8 cellular contexts compared by ENCODE assay signal in genomic region chr2:28620801-28621171, GRCh38.
DNase-seq lines count a peak whose midpoint lies in the region; ATAC-seq and TF ChIP-seq lines count a peak whose summit lies in the region.

No MANE protein-coding gene starts in this region.

- H3K36me3 Mint-ChIP-seq in activated T-cell treated with anti-CD3 and anti-CD28 coated beads, Interleukin-2, amount 50 U/mL, for 72 hours (ENCODE audit: insufficient read depth in 2 of 2): no peaks in the 10 kb centered on the region
- H3K36me3 Mint-ChIP-seq in naive B cell: no peaks in the 10 kb centered on the region

- H3K4me3 Mint-ChIP-seq in activated T-cell treated with anti-CD3 and anti-CD28 coated beads, Interleukin-2, amount 50 U/mL, for 72 hours: peak overlapping the region; percentile 33 to 89
- peak overlapping the region in 6 of 8 donors; percentile 39 to 85 (median 69) for H3K4me3 Mint-ChIP-seq in naive B cell

- H3K9me3 Mint-ChIP-seq in activated T-cell treated with anti-CD3 and anti-CD28 coated beads, Interleukin-2, amount 50 U/mL, for 72 hours: no peaks in the 10 kb centered on the region
- H3K9me3 Mint-ChIP-seq in naive B cell: no peaks in the 10 kb centered on the region

- H3K27me3 ChIP-seq in breast epithelium (no peaks in the 10 kb centered on the region), tibial nerve (no peaks in the 10 kb centered on the region)

- H3K9me3 ChIP-seq in breast epithelium (no peaks in the 10 kb centered on the region), tibial nerve (no peaks in the 10 kb centered on the region)

- no peak overlapping the region for H3K27ac Mint-ChIP-seq in activated T-cell treated with anti-CD3 and anti-CD28 coated beads, Interleukin-2, amount 50 U/mL, for 72 hours
- peak overlapping the region; percentile 88 to 98 (median 96) for H3K27ac Mint-ChIP-seq in naive B cell

- no peak for ATAC-seq in activated T-cell treated with anti-CD3 and anti-CD28 coated beads, Interleukin-2, amount 50 U/mL, for 72 hours (replicated peaks in 1 of 2)
- ATAC-seq in naive B cell (ENCODE audit: low read depth in 2 of 2): no peak

- no peak for TF ChIP-seq CTCF in breast epithelium (IDR thresholded peaks at IDR 0.05)
- no peak for TF ChIP-seq CTCF in tibial nerve (IDR thresholded peaks at IDR 0.05)

- DNase-seq in activated T-cell treated with anti-CD3 and anti-CD28 coated beads, Interleukin-2, amount 50 U/mL, for 72 hours: no peak
- no peak for DNase-seq in activated T-cell treated with anti-CD3 and anti-CD28 coated beads, Interleukin-2, amount 50 U/mL, for 1 hour
- DNase-seq in breast epithelium (ENCODE audit: low spot score in 2 of 2) (no peak), naive B cell (no peak), tibial nerve (ENCODE audit: low spot score in 2 of 2) (no peak), NCI-H345 (lab: John Stamatoyannopoulos, UW) (no peak), NCI-H748 (lab: John Stamatoyannopoulos, UW; ENCODE audit: unreplicated experiment) (no peak), SK-N-DZ (ENCODE audit: low spot score) (no peak)

- TF ChIP-seq EP300 in tibial nerve (IDR thresholded peaks at IDR 0.05): no peak

- H3K36me3 ChIP-seq in breast epithelium (no peaks in the 10 kb centered on the region), tibial nerve (no peaks in the 10 kb centered on the region)

- H3K4me3 ChIP-seq in breast epithelium: no peak overlapping the region
- peak overlapping the region in 1 of 4 donors; percentile 6 for H3K4me3 ChIP-seq in tibial nerve

- peak overlapping the region; percentile 91 to 94 for H3K27ac ChIP-seq in breast epithelium
- H3K27ac ChIP-seq in tibial nerve: peak overlapping the region; percentile 64 to 92 (median 88)

- peaks cover 94% of the 10 kb centered on the region for H3K4me1 Mint-ChIP-seq in activated T-cell treated with anti-CD3 and anti-CD28 coated beads, Interleukin-2, amount 50 U/mL, for 72 hours (ENCODE audit: low read depth)
- H3K4me1 Mint-ChIP-seq in naive B cell: peaks cover 34 to 52% (median 45%) of the 10 kb centered on the region in 3 donors

- intact Hi-C loops in breast epithelium (cut with DNase I; ENCODE audit: low total_unique reads): no loop called here

- 66 to 87% methylated on average over 4 of the region's 4 CpGs for WGBS in tibial nerve, 2 donors

- H3K27me3 Mint-ChIP-seq in activated T-cell treated with anti-CD3 and anti-CD28 coated beads, Interleukin-2, amount 50 U/mL, for 72 hours (ENCODE audit: low read depth): no peaks in the 10 kb centered on the region
- H3K27me3 Mint-ChIP-seq in naive B cell: no peaks in the 10 kb centered on the region

- H3K4me1 ChIP-seq in breast epithelium (peaks cover 0 to 4% of the 10 kb centered on the region in 2 donors), tibial nerve (peaks cover 3 to 43% (median 31%) of the 10 kb centered on the region in 4 donors)

- TF ChIP-seq POLR2A in breast epithelium (IDR thresholded peaks at IDR 0.05) (no peak), tibial nerve (IDR thresholded peaks at IDR 0.05) (no peak)
